ENCODE assay signal across 8 cellular contexts in the genomic region with DNA sequence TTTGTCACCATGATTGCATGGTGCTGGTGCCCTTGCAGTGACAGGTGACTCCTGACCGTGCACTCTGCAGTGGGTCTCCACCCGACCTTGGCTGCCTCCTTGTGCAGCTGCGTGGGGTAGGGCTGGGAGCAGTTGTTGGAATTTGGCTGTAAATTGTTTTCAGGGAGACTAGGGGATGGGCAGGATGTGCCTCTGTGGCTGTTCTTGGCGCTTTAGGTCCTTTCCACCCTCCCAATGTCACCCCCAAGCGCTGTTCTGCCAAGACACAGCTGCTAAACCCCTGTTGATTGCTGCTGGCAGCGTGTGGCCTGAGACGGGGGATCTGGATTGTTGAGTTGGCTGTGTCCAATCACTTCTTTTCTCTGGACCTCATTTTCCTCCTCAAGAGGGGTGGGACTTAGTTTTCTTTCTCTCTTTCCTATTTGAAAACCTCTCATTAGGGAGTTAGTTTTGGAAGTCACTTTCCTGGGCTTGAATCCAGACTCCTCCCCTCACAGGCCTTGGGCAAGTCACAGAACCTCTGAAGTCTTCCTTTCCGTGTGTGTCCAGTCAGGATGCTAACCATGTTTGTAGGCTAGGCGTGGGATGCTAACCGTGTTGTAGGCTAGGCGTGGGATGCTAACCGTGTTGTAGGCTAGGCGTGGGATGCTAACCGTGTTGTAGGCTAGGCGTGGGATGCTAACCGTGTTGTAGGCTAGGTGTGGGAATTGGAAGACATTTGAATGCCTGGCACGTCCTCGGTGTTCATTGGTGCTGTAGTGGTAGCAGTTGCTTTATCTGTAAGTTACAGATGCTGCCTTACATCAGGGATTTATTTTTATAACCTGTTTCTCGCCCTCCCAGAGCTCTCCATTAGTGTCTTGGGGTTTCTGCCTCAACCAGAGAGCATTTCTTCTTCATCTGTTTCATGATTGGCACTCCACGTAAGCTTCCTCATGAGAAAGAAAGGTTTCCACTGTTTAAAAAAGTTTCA. TPM values are rescaled to one million over a fixed set of nuclear protein-coding genes. Genes with fewer than 3 reads are reported as not detected.
DNase-seq lines count a peak whose midpoint lies in the region; ATAC-seq and TF ChIP-seq lines count a peak whose summit lies in the region.

No MANE protein-coding gene starts in this region.

- no peaks in the 10 kb centered on the region for H3K36me3 ChIP-seq in testis (ENCODE audit: low read depth, missing control alignments)

- 51 to 57% methylated on average over 20 of the region's 20 CpGs for WGBS in testis, 2 donors

- peaks cover 91% of the 10 kb centered on the region for H3K4me1 Mint-ChIP-seq in activated CD4-positive, alpha-beta T cell treated with anti-CD3 and anti-CD28 coated beads, Interleukin-2, amount 10 ng/mL, durations not matched to agents 7 days and 5 days

- TF ChIP-seq CTCF in astrocyte of the spinal cord (IDR thresholded peaks at IDR 0.05; ENCODE audit: low read depth, low read length), result no peak
- no peak for TF ChIP-seq CTCF in testis (IDR thresholded peaks at IDR 0.05)
- no peak for TF ChIP-seq CTCF in omental fat pad (IDR thresholded peaks at IDR 0.05)

- no peak for DNase-seq in activated CD4-positive, alpha-beta T cell treated with anti-CD3 and anti-CD28 coated beads, Interleukin-2, amount 10 ng/mL, durations not matched to agents 7 days and 5 days
- no peak for DNase-seq in activated CD4-positive, alpha-beta T cell treated with anti-CD3 and anti-CD28 coated beads, Interleukin-2, amount 50 U/mL, for 1 hour
- DNase-seq in astrocyte of the spinal cord (ENCODE audit: low read depth, low spot score) (peak; percentile 72), kidney glomerular epithelial cell (lab: John Stamatoyannopoulos, UW) (peak; percentile 4), testis (peak; percentile 79), omental fat pad (ENCODE audit: low spot score) (no peak)

- H3K4me3 ChIP-seq in astrocyte of the spinal cord (ENCODE audit: low read depth, low read length) (no peak overlapping the region), testis (no peak overlapping the region)

- TF ChIP-seq POLR2A in testis (IDR thresholded peaks at IDR 0.05), result no peak

- in situ Hi-C loops in astrocyte of the spinal cord (cut with HindIII; ENCODE audit: low sequenced_read_pairs), result no loop called here

- no peaks in the 10 kb centered on the region for H3K9me3 Mint-ChIP-seq in activated CD4-positive, alpha-beta T cell treated with anti-CD3 and anti-CD28 coated beads, Interleukin-2, amount 10 ng/mL, durations not matched to agents 7 days and 5 days

- H3K27me3 Mint-ChIP-seq in activated CD4-positive, alpha-beta T cell treated with anti-CD3 and anti-CD28 coated beads, Interleukin-2, amount 10 ng/mL, durations not matched to agents 7 days and 5 days, result no peaks in the 10 kb centered on the region

- intact Hi-C loops in testis (cut with DNase I; ENCODE audit: low total_unique reads), result no loop called here

- CTCF ChIA-PET in activated CD4-positive, alpha-beta T cell treated with anti-CD3 and anti-CD28 coated beads, Interleukin-2, amount 10 ng/mL, durations not matched to agents 7 days and 5 days (lab: Charles Lee), result interaction anchor here (1.4 kb wide), 1 partner anchor 59 kb away, joined by 3 read pairs; no protein-coding TSS in a partner anchor

- H3K9me3 ChIP-seq in testis, result no peaks in the 10 kb centered on the region

- H3K27ac ChIP-seq in testis, result peak overlapping the region; percentile 31 to 62

- no peak overlapping the region for H3K4me3 Mint-ChIP-seq in activated CD4-positive, alpha-beta T cell treated with anti-CD3 and anti-CD28 coated beads, Interleukin-2, amount 10 ng/mL, durations not matched to agents 7 days and 5 days

- ATAC-seq in HG03460 (IDR thresholded peaks at IDR 0.05; ENCODE audit: unreplicated experiment) (no peak), GM21360 (IDR thresholded peaks at IDR 0.05; ENCODE audit: unreplicated experiment) (no peak), omental fat pad (ENCODE audit: low FRiP score) (no peak)

- POLR2A ChIA-PET in activated CD4-positive, alpha-beta T cell treated with anti-CD3 and anti-CD28 coated beads, Interleukin-2, amount 10 ng/mL, durations not matched to agents 7 days and 5 days (lab: Charles Lee), result no interaction called here

- peak overlapping the region; percentile 84 for H3K27ac Mint-ChIP-seq in activated CD4-positive, alpha-beta T cell treated with anti-CD3 and anti-CD28 coated beads, Interleukin-2, amount 10 ng/mL, durations not matched to agents 7 days and 5 days

- no peaks in the 10 kb centered on the region for H3K27me3 ChIP-seq in testis

- H3K4me1 ChIP-seq in testis, result peaks cover 36% of the 10 kb centered on the region

- peaks cover 10% of the 10 kb centered on the region for H3K36me3 Mint-ChIP-seq in activated CD4-positive, alpha-beta T cell treated with anti-CD3 and anti-CD28 coated beads, Interleukin-2, amount 10 ng/mL, durations not matched to agents 7 days and 5 days (ENCODE audit: low read depth)

RNA-seq across cellular contexts. Expression of a gene that starts 8.6 kb away (rescaled TPM):
- total RNA-seq in activated CD4-positive, alpha-beta T cell treated with anti-CD3 and anti-CD28 coated beads, Interleukin-2, amount 10 ng/mL, durations not matched to agents 7 days and 5 days, result 10 to 100 TPM; 62.8 to 65.0 TPM
- total RNA-seq in testis, result 100 to 1,000 TPM in 1 of 2 donors, 10 to 100 TPM in 1; 84.6 to 109 TPM
- polyA plus RNA-seq in testis (ENCODE audit: insufficient read depth, low read depth, low replicate concordance), result 47.3 TPM
- total RNA-seq in omental fat pad, result 100 to 1,000 TPM in 3 of 4 donors, 10 to 100 TPM in 1; 69.9 to 131 (median 110) TPM

Comparison
In these comparisons a context has a peak if more than half of its experiments do, and no peak if none do; other contexts are left out.
1. DNase-seq: peak in astrocyte of the spinal cord (single experiment), kidney glomerular epithelial cell (single experiment) and testis (single experiment); none in activated CD4-positive, alpha-beta T cell treated with anti-CD3 and anti-CD28 coated beads, Interleukin-2, amount 10 ng/mL, durations not matched to agents 7 days and 5 days (single experiment), activated CD4-positive, alpha-beta T cell treated with anti-CD3 and anti-CD28 coated beads, Interleukin-2, amount 50 U/mL, for 1 hour (single experiment) and omental fat pad (single experiment).